ENCODE assay signal across 2 cellular contexts in the genomic region with DNA sequence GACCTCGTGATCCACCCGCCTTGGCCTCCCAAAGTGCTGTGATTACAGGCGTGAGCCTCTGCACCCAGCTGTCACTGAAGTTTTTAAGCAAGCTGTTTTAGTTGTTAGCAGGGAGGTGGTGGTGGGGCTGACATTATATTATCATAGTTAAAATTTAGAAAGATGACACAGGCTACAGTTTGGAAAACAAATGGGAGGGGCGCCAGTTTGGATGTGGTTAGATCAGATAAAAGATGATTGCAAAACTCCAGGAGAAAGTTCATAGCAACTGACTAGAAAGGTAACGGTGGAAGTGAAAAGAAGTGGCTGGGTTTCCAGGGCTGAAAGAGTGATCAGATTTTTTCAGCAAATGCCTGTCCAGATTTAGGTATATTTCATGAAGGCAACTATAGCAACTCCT.
TF ChIP-seq lines count a peak whose summit lies in the region.

No MANE protein-coding gene starts in this region.

TF ChIP-seq in K562, 482 proteins besides CTCF, POLR2A, EP300 and RAD21 (continued from another document and continues in another):
- TF ChIP-seq, protein P1, sequence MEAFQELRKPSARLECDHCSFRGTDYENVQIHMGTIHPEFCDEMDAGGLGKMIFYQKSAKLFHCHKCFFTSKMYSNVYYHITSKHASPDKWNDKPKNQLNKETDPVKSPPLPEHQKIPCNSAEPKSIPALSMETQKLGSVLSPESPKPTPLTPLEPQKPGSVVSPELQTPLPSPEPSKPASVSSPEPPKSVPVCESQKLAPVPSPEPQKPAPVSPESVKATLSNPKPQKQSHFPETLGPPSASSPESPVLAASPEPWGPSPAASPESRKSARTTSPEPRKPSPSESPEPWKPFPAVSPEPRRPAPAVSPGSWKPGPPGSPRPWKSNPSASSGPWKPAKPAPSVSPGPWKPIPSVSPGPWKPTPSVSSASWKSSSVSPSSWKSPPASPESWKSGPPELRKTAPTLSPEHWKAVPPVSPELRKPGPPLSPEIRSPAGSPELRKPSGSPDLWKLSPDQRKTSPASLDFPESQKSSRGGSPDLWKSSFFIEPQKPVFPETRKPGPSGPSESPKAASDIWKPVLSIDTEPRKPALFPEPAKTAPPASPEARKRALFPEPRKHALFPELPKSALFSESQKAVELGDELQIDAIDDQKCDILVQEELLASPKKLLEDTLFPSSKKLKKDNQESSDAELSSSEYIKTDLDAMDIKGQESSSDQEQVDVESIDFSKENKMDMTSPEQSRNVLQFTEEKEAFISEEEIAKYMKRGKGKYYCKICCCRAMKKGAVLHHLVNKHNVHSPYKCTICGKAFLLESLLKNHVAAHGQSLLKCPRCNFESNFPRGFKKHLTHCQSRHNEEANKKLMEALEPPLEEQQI (IDR thresholded peaks at IDR 0.05) = 0 out of 2 replicates have a peak, but pooled peaks have one; percentile 14
- TF ChIP-seq HMG20B (CRISPR knock-in tag; IDR thresholded peaks at IDR 0.05) (no peak), ID3 (CRISPR knock-in tag; IDR thresholded peaks at IDR 0.05) (no peak), ID3 (tag; IDR thresholded peaks at IDR 0.05) (no peak), ARID1B (IDR thresholded peaks at IDR 0.05) (peak; percentile 33; the same call in 1 of the 2 replicates), CTBP1 (IDR thresholded peaks at IDR 0.05; ENCODE audit: borderline replicate concordance) (peak; percentile 15; the same call in 1 of the 2 replicates), CEBPB (tag; IDR thresholded peaks at IDR 0.05) (peak; percentile 94), JUND (IDR thresholded peaks at IDR 0.05; ENCODE audit: borderline replicate concordance, low read depth, low read length) (peak; percentile 47; the same call in 1 of the 2 replicates), JUND (tag; IDR thresholded peaks at IDR 0.05; ENCODE audit: borderline replicate concordance, low read depth, low read length) (no peak), SNRNP70 (optimal IDR thresholded peaks at IDR 0.05; ENCODE audit: low read depth, low read length) (no peak), SMARCA4 (IDR thresholded peaks at IDR 0.05) (peak; percentile 41; the same call in 1 of the 2 replicates), CEBPG (CRISPR knock-in tag; IDR thresholded peaks at IDR 0.05) (no peak), CEBPG (tag; conservative IDR thresholded peaks at IDR 0.05 in 1 of 2, IDR thresholded peaks at IDR 0.05 in 1 of 2) (peak; percentile 58 to 76), NFE2 (IDR thresholded peaks at IDR 0.05; ENCODE audit: low read depth) (no peak)
- TF ChIP-seq, protein P2, sequence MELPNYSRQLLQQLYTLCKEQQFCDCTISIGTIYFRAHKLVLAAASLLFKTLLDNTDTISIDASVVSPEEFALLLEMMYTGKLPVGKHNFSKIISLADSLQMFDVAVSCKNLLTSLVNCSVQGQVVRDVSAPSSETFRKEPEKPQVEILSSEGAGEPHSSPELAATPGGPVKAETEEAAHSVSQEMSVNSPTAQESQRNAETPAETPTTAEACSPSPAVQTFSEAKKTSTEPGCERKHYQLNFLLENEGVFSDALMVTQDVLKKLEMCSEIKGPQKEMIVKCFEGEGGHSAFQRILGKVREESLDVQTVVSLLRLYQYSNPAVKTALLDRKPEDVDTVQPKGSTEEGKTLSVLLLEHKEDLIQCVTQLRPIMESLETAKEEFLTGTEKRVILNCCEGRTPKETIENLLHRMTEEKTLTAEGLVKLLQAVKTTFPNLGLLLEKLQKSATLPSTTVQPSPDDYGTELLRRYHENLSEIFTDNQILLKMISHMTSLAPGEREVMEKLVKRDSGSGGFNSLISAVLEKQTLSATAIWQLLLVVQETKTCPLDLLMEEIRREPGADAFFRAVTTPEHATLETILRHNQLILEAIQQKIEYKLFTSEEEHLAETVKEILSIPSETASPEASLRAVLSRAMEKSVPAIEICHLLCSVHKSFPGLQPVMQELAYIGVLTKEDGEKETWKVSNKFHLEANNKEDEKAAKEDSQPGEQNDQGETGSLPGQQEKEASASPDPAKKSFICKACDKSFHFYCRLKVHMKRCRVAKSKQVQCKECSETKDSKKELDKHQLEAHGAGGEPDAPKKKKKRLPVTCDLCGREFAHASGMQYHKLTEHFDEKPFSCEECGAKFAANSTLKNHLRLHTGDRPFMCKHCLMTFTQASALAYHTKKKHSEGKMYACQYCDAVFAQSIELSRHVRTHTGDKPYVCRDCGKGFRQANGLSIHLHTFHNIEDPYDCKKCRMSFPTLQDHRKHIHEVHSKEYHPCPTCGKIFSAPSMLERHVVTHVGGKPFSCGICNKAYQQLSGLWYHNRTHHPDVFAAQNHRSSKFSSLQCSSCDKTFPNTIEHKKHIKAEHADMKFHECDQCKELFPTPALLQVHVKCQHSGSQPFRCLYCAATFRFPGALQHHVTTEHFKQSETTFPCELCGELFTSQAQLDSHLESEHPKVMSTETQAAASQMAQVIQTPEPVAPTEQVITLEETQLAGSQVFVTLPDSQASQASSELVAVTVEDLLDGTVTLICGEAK (IDR thresholded peaks at IDR 0.05) = no peak
- TF ChIP-seq, protein P2 (CRISPR knock-in tag; IDR thresholded peaks at IDR 0.05) = no peak

TF ChIP-seq in liver, 16 proteins besides CTCF, POLR2A, EP300 and RAD21 (continued from another document):
- TF ChIP-seq, protein P3, sequence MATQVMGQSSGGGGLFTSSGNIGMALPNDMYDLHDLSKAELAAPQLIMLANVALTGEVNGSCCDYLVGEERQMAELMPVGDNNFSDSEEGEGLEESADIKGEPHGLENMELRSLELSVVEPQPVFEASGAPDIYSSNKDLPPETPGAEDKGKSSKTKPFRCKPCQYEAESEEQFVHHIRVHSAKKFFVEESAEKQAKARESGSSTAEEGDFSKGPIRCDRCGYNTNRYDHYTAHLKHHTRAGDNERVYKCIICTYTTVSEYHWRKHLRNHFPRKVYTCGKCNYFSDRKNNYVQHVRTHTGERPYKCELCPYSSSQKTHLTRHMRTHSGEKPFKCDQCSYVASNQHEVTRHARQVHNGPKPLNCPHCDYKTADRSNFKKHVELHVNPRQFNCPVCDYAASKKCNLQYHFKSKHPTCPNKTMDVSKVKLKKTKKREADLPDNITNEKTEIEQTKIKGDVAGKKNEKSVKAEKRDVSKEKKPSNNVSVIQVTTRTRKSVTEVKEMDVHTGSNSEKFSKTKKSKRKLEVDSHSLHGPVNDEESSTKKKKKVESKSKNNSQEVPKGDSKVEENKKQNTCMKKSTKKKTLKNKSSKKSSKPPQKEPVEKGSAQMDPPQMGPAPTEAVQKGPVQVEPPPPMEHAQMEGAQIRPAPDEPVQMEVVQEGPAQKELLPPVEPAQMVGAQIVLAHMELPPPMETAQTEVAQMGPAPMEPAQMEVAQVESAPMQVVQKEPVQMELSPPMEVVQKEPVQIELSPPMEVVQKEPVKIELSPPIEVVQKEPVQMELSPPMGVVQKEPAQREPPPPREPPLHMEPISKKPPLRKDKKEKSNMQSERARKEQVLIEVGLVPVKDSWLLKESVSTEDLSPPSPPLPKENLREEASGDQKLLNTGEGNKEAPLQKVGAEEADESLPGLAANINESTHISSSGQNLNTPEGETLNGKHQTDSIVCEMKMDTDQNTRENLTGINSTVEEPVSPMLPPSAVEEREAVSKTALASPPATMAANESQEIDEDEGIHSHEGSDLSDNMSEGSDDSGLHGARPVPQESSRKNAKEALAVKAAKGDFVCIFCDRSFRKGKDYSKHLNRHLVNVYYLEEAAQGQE (IDR thresholded peaks at IDR 0.05) = peak; percentile 31
- TF ChIP-seq RXRA (IDR thresholded peaks at IDR 0.05) (peak; percentile 30 to 53), FOXA1 (IDR thresholded peaks at IDR 0.05) (no peak), YY1 (IDR thresholded peaks at IDR 0.05) (peak; percentile 11), ATF3 (IDR thresholded peaks at IDR 0.05) (peak; percentile 29), SP1 (IDR thresholded peaks at IDR 0.05) (peak; percentile 28), HNF4G (IDR thresholded peaks at IDR 0.05) (no peak), TAF1 (conservative IDR thresholded peaks at IDR 0.05) (no peak), JUND (IDR thresholded peaks at IDR 0.05) (no peak), HNF4A (conservative IDR thresholded peaks at IDR 0.05) (peak; percentile 64 to 67), EGR1 (IDR thresholded peaks at IDR 0.05; ENCODE audit: low read depth in 2 of 2) (no peak), MAX (IDR thresholded peaks at IDR 0.05) (no peak), FOXA2 (IDR thresholded peaks at IDR 0.05) (no peak)
